In the genomic region with DNA sequence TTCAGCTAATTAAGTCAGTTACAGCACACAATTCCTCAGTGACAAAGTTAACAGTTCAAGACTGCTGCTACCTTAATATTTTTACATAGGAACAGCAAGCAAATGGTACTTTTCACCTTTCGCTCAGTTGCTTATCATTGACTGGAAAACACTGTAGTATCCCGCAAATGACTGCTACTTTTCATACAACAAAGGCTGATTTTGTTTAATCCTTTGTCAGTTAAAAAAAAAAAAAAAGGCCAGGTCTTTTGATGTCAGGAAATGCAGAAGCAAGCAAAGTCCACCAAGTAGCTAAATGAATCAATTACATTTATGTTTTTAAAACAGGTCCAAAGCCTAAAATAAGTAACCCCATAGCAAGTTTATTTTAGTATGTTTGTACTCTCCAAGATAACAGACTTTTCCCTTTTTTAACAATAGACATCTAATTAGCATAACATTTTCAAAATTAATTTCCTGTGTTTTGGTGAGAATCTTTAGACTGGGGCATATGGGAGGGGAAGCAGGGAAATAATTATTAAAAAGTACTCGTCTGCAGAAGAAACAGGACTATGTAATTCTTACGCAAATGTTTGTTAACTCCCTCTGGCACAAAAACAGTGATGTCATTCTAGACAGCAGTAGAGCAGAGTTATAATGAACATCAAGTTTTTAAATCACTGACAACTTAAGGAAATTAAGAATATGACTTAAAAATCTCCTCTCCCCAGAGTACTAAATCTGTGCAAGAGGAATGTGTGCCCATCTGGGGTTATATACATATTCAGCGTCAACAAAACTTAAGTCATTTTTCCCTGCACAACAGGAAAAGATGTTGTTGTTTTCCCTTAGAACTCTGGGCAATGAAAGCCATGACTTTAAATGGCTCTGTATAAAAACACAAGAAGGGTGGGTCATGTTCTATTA, we compare ENCODE assay signal across 12 cellular contexts. TPM values are rescaled to one million over a fixed set of nuclear protein-coding genes. Genes with fewer than 3 reads are reported as not detected.
DNase-seq lines count a peak whose midpoint lies in the region; ATAC-seq and TF ChIP-seq lines count a peak whose summit lies in the region.
"Had no signal": no experiment of that assay in that cellular context is flagged by ENCODE, and none has a peak within 500 bp of the region (broad histone marks: within the 10 kb centered on the region; RNA-seq: fewer than 3 reads in every experiment).

No MANE protein-coding gene starts in this region.

- intact Hi-C loops in Right ventricle myocardium inferior (cut with DNase I): no loop called here
- intact Hi-C loops in cardiac septum (cut with DNase I): no loop called here
- intact Hi-C loops in dorsolateral prefrontal cortex (cut with DNase I): no loop called here
- intact Hi-C loops in aorta (cut with DNase I): no loop called here
- intact Hi-C loops in lower leg skin (cut with DNase I; ENCODE audit: low total_unique reads): no loop called here

- H3K4me1 ChIP-seq in mesodermal cell (ENCODE audit: control insufficient read depth, insufficient read depth, low read length, poor library complexity, severe bottlenecking): peaks cover 43% of the 10 kb centered on the region
- H3K4me1 ChIP-seq in aorta (ENCODE audit: control insufficient read depth in 1 of 2, insufficient read depth in 2 of 2, low read length in 2 of 2): peaks cover 2 to 4% of the 10 kb centered on the region in 2 donors

- no peak for TF ChIP-seq POLR2A in lower leg skin (IDR thresholded peaks at IDR 0.05)

- TF ChIP-seq CTCF in dorsolateral prefrontal cortex (IDR thresholded peaks at IDR 0.05 in 54 of 56, conservative IDR thresholded peaks at IDR 0.05 in 2 of 56; ENCODE audit: low read depth in 1 of 56, partially characterized antibody in 56 of 56) (no peak), lower leg skin (IDR thresholded peaks at IDR 0.05) (no peak)

- peak overlapping the region in 56 of 59 donors; percentile 11 to 78 (median 64) for H3K27ac ChIP-seq in dorsolateral prefrontal cortex
- H3K27ac ChIP-seq in mesodermal cell (ENCODE audit: low read depth, low read length, severe bottlenecking): peak overlapping the region; percentile 18
- H3K27ac ChIP-seq in aorta (ENCODE audit: low read depth in 1 of 2, low read length in 2 of 2): peak overlapping the region in 1 of 2 donors; percentile 57
- H3K27ac ChIP-seq: C4-2B had no signal

- WGBS in mesodermal cell (ENCODE audit: insufficient coverage in 2 of 2), 2 experiments: 82 to 90% methylated on average over 1 to 2 of the region's 5 CpGs
- 54% methylated on average over 5 of the region's 5 CpGs for WGBS in aorta, 2 donors
- WGBS in lower leg skin, 2 donors: 51 to 53% methylated on average over 5 of the region's 5 CpGs

- H3K27me3 ChIP-seq in dorsolateral prefrontal cortex: no peaks in the 10 kb centered on the region
- H3K27me3 ChIP-seq in aorta (ENCODE audit: control insufficient read depth in 1 of 2, insufficient read depth in 2 of 2, low read length in 1 of 2): no peaks in the 10 kb centered on the region

- H3K36me3 ChIP-seq in mesodermal cell (ENCODE audit: control insufficient read depth, insufficient read depth, low read length): peaks cover 8% of the 10 kb centered on the region
- H3K36me3 ChIP-seq in aorta (ENCODE audit: control insufficient read depth in 1 of 2, insufficient read depth in 2 of 2, low read length in 1 of 2): no peaks in the 10 kb centered on the region

- peak overlapping the region in 20 of 59 donors; percentile 2 to 45 (median 23) for H3K4me3 ChIP-seq in dorsolateral prefrontal cortex
- no peak overlapping the region for H3K4me3 ChIP-seq in mesodermal cell (ENCODE audit: extremely low read depth, insufficient read depth, low read length, poor library complexity, severe bottlenecking)
- H3K4me3 ChIP-seq in aorta (ENCODE audit: low read length in 2 of 2): no peak overlapping the region
- no peak overlapping the region for H3K4me3 ChIP-seq in lower leg skin (ENCODE audit: low read depth, poor library complexity, severe bottlenecking)

- no peak for DNase-seq in Right ventricle myocardium inferior (ENCODE audit: missing footprints)
- DNase-seq in cardiac septum (ENCODE audit: low spot score): no peak
- no peak for DNase-seq in dorsolateral prefrontal cortex
- no peak for DNase-seq in aorta
- DNase-seq in COLO668 (lab: John Stamatoyannopoulos, UW; ENCODE audit: unreplicated experiment): no peak
- DNase-seq in lower leg skin (ENCODE audit: low spot score in 2 of 2): no peak
- no peak for DNase-seq in NCI-H69 (lab: John Stamatoyannopoulos, UW)
- DNase-seq: H9, NCI-H524, occipital lobe had no signal

- ATAC-seq in Right ventricle myocardium inferior (peak; percentile 50), aorta (ENCODE audit: low FRiP score) (peak; percentile 52)

- H3K9me3 ChIP-seq in mesodermal cell (ENCODE audit: control insufficient read depth, low read length) (no peaks in the 10 kb centered on the region), aorta (ENCODE audit: control insufficient read depth, low read length) (no peaks in the 10 kb centered on the region)

RNA-seq across cellular contexts. Expression of a gene that starts 9.6 kb away (rescaled TPM):
- total RNA-seq in Right ventricle myocardium inferior: 80.6 TPM
- 71.7 TPM for total RNA-seq in cardiac septum
- 10 to 100 TPM; 43.9 to 80.3 (median 64.1) TPM for total RNA-seq in dorsolateral prefrontal cortex
- polyA plus RNA-seq in mesodermal cell (2013, experiment 1 of 2): 116 TPM
- 109 TPM for polyA plus RNA-seq in mesodermal cell (2013, experiment 2 of 2)
- 10 to 100 TPM; 31.8 to 43.6 TPM for total RNA-seq in aorta
- polyA plus RNA-seq in aorta: 10 to 100 TPM; 74.1 to 89.5 TPM
- 10 to 100 TPM; 43.3 to 78.6 (median 59.7) TPM for total RNA-seq in lower leg skin

RNA-seq across cellular contexts. Expression of a gene that starts 53.1 kb away (rescaled TPM):
- 20.2 TPM for total RNA-seq in Right ventricle myocardium inferior
- total RNA-seq in cardiac septum: 73.9 TPM
- 10 to 100 TPM in 46 of 120 experiments, 1 to 10 TPM in 74; 5.3 to 27.6 (median 9.3) TPM for total RNA-seq in dorsolateral prefrontal cortex
- 17.1 TPM for polyA plus RNA-seq in mesodermal cell (2013, experiment 1 of 2)
- polyA plus RNA-seq in mesodermal cell (2013, experiment 2 of 2): 13.9 TPM
- total RNA-seq in aorta: 10 to 100 TPM; 14.5 to 30.2 TPM
- polyA plus RNA-seq in aorta: 1 to 10 TPM; 2.0 to 2.3 TPM
- 10 to 100 TPM; 16.6 to 24.3 (median 18.4) TPM for total RNA-seq in lower leg skin
